12 cellular contexts compared by ENCODE assay signal in the genomic region with DNA sequence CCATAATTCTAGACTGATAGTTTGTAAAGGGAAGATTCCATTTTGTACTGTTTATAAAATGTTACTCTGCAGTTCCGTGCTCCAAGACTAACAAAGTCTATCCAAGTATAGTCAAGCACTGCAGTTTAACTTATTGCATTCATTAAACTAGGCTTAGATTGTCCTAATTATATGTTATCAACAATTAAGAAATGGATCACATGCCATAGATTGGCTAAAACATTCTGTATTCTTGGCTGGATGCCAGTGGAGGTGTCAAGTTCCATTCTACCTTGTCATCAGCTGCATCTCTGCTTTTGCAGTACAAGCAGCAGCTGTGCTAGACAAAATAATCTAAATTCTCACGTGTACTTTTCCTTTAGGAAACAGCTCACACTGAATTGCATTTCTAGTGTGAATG.
A peak's percentile ranks its signal among the peaks of the same experiment; 100 is the strongest.
DNase-seq lines count a peak whose midpoint lies in the region; ATAC-seq and TF ChIP-seq lines count a peak whose summit lies in the region.
"Had no signal": no experiment of that assay in that cellular context is flagged by ENCODE, and none has a peak within 500 bp of the region (broad histone marks: within the 10 kb centered on the region; RNA-seq: fewer than 3 reads in every experiment).

No MANE protein-coding gene starts in this region.

- H2AFZ ChIP-seq in OCI-LY1 (ENCODE audit: low read length) = no peak overlapping the region

- H3K36me3 ChIP-seq in OCI-LY1 (ENCODE audit: insufficient read depth, low read length) = no peaks in the 10 kb centered on the region
- no peaks in the 10 kb centered on the region for H3K36me3 ChIP-seq in tibial nerve
- H3K36me3 ChIP-seq: heart right ventricle had no signal

- TF ChIP-seq CTCF in OCI-LY1 (IDR thresholded peaks at IDR 0.05; ENCODE audit: low read length) (no peak), foreskin keratinocyte (conservative IDR thresholded peaks at IDR 0.05) (no peak), tibial nerve (IDR thresholded peaks at IDR 0.05) (no peak)

- no peak for TF ChIP-seq EP300 in tibial nerve (IDR thresholded peaks at IDR 0.05)

- no peaks in the 10 kb centered on the region for H3K27me3 ChIP-seq in OCI-LY1 (ENCODE audit: insufficient read depth, low read length)
- H3K27me3 ChIP-seq in foreskin keratinocyte = peaks cover 26% of the 10 kb centered on the region
- H3K27me3 ChIP-seq in tibial nerve = no peaks in the 10 kb centered on the region
- H3K27me3 ChIP-seq: heart right ventricle had no signal

- no peaks in the 10 kb centered on the region for H3K9me2 ChIP-seq in OCI-LY1 (ENCODE audit: low read depth, low read length)

- H3K4me2 ChIP-seq in OCI-LY1 (ENCODE audit: low read length) = peak overlapping the region; percentile 44; the same call in 1 of the 2 replicates

- no peaks in the 10 kb centered on the region for H3K79me2 ChIP-seq in OCI-LY1 (ENCODE audit: insufficient read depth, low read length)

- H3K4me3 ChIP-seq in OCI-LY1 (ENCODE audit: low read depth, low read length, poor library complexity, severe bottlenecking) (no peak overlapping the region), tibial nerve (no peak overlapping the region)
- H3K4me3 ChIP-seq: heart right ventricle had no signal

- WGBS in tibial nerve, 2 donors = 73 to 76% methylated on average over 2 of the region's 2 CpGs

- DNase-seq in DMS153 treated with DMSO at 0.1 percent for 48 hours (lab: John Stamatoyannopoulos, UW; ENCODE audit: unreplicated experiment) = peak; percentile 27
- peak; percentile 88 for DNase-seq in NCI-H1105 treated with DMSO at 0.1 percent for 48 hours (lab: John Stamatoyannopoulos, UW)
- peak; percentile 7 to 54 for DNase-seq in foreskin keratinocyte
- DNase-seq in tibial nerve (ENCODE audit: low spot score in 2 of 2) = no peak
- no peak for DNase-seq in NCI-H526 treated with DMSO at 0.1 percent for 48 hours (lab: John Stamatoyannopoulos, UW)
- DNase-seq in amniotic stem cell (lab: John Stamatoyannopoulos, UW) = no peak
- DNase-seq: activated CD4-positive, alpha-beta memory T cell treated with anti-CD3 and anti-CD28 coated beads for 36 hours; H9; heart right ventricle had no signal

- H3K9ac ChIP-seq in OCI-LY1 (ENCODE audit: low read length) = no peak overlapping the region

- peak; percentile 17 for ATAC-seq in foreskin keratinocyte
- no peak for ATAC-seq in HG02973 (IDR thresholded peaks at IDR 0.05; ENCODE audit: unreplicated experiment)

- no peaks in the 10 kb centered on the region for H4K20me1 ChIP-seq in OCI-LY1 (ENCODE audit: insufficient read depth, low read length)

- peaks cover 18% of the 10 kb centered on the region for H3K4me1 ChIP-seq in OCI-LY1 (ENCODE audit: insufficient read depth, low read length, severe bottlenecking)
- H3K4me1 ChIP-seq in foreskin keratinocyte = no peaks in the 10 kb centered on the region
- H3K4me1 ChIP-seq in tibial nerve = no peaks in the 10 kb centered on the region

- no peak for TF ChIP-seq POLR2A in tibial nerve (IDR thresholded peaks at IDR 0.05)

- H3K27ac ChIP-seq in OCI-LY1 (ENCODE audit: low read depth, low read length, poor library complexity, severe bottlenecking) = peak overlapping the region; percentile 21
- no peak overlapping the region for H3K27ac ChIP-seq in foreskin keratinocyte
- no peak overlapping the region for H3K27ac ChIP-seq in tibial nerve
- H3K27ac ChIP-seq: C4-2B, heart right ventricle had no signal

- H3F3A ChIP-seq in OCI-LY1 (ENCODE audit: insufficient read depth, low read length) = no peaks in the 10 kb centered on the region

- no peaks in the 10 kb centered on the region for H3K9me3 ChIP-seq in OCI-LY1 (ENCODE audit: low read length)
- no peaks in the 10 kb centered on the region for H3K9me3 ChIP-seq in tibial nerve
- H3K9me3 ChIP-seq: heart right ventricle had no signal

Comparison
In these comparisons a context has a peak if more than half of its experiments do, and no peak if none do; other contexts are left out.
1. DNase-seq: peak in DMS153 treated with DMSO at 0.1 percent for 48 hours (single experiment), NCI-H1105 treated with DMSO at 0.1 percent for 48 hours (single experiment) and foreskin keratinocyte (2 of 2); none in tibial nerve (0 of 2), NCI-H526 treated with DMSO at 0.1 percent for 48 hours (single experiment) and amniotic stem cell (single experiment).